18 cellular contexts compared by ENCODE assay signal in genomic region chr15:60801336-60801735, GRCh38.
"Had no signal": no experiment of that assay in that cellular context is flagged by ENCODE, and none has a peak within 500 bp of the region (broad histone marks: within the 10 kb centered on the region; RNA-seq: fewer than 3 reads in every experiment).

No MANE protein-coding gene starts in this region.

- ATAC-seq: foreskin keratinocyte; right cardiac atrium; stimulated activated effector memory CD8-positive, alpha-beta T cell treated with anti-CD3 and anti-CD28 coated beads, Interleukin-12 subunit alpha, Interleukin-12 subunit beta, amount 100 ng/mL, for 72 hours had no signal

- DNase-seq: effector memory CD4-positive, alpha-beta T cell; foreskin keratinocyte; immature natural killer cell; left ventricle myocardium inferior; mesendoderm; naive B cell; stimulated activated CD4-positive, alpha-beta T cell treated with anti-CD3 and anti-CD28 coated beads, Interleukin-4, amount 100 ng/mL, for 1 hour; stimulated activated CD8-positive, alpha-beta memory T cell treated with anti-CD3 and anti-CD28 coated beads, Interleukin-4, amount 100 ng/mL, for 48 hours; stomach; thyroid gland had no signal

- H3K27me3 ChIP-seq: esophagus muscularis mucosa, stomach, thyroid gland had no signal

- H3K9me3 ChIP-seq: esophagus muscularis mucosa, left ventricle myocardium inferior, stomach, thyroid gland had no signal

- H3K27me3 Mint-ChIP-seq: central memory CD8-positive, alpha-beta T cell had no signal

- H3K4me3 ChIP-seq: esophagus muscularis mucosa, left ventricle myocardium inferior, lung, smooth muscle cell, stomach, thyroid gland had no signal

- H3K9me3 Mint-ChIP-seq: central memory CD8-positive, alpha-beta T cell; immature natural killer cell; stimulated activated effector memory CD8-positive, alpha-beta T cell treated with anti-CD3 and anti-CD28 coated beads, Interleukin-12 subunit alpha, Interleukin-12 subunit beta, amount 100 ng/mL, for 72 hours had no signal

- H3K4me1 Mint-ChIP-seq: naive B cell had no signal

- H3K36me3 Mint-ChIP-seq: immature natural killer cell; naive B cell; stimulated activated effector memory CD8-positive, alpha-beta T cell treated with anti-CD3 and anti-CD28 coated beads, Interleukin-12 subunit alpha, Interleukin-12 subunit beta, amount 100 ng/mL, for 72 hours; type B pancreatic cell had no signal

- H3K27ac Mint-ChIP-seq: naive B cell, nephron, type B pancreatic cell had no signal

- H3K36me3 ChIP-seq: esophagus muscularis mucosa, left ventricle myocardium inferior, stomach, thyroid gland had no signal

- H3K4me2 ChIP-seq: smooth muscle cell had no signal

- H3K4me3 Mint-ChIP-seq: naive B cell, nephron, type B pancreatic cell had no signal

- H3K4me1 ChIP-seq: left ventricle myocardium inferior had no signal

- H3K27ac ChIP-seq: foreskin keratinocyte, left ventricle myocardium inferior, thyroid gland had no signal
